In genomic region chr7:51160990-51161615, GRCh38 we compare ENCODE assay signal across 8 cellular contexts.
DNase-seq lines count a peak whose midpoint lies in the region; ATAC-seq and TF ChIP-seq lines count a peak whose summit lies in the region.

No MANE protein-coding gene starts in this region.

- H3K9me3 Mint-ChIP-seq in activated CD4-positive, alpha-beta T cell treated with anti-CD3 and anti-CD28 coated beads, Interleukin-2, amount 10 ng/mL, durations not matched to agents 7 days and 5 days, result no peaks in the 10 kb centered on the region

- no peaks in the 10 kb centered on the region for H3K36me3 Mint-ChIP-seq in activated CD4-positive, alpha-beta T cell treated with anti-CD3 and anti-CD28 coated beads, Interleukin-2, amount 10 ng/mL, durations not matched to agents 7 days and 5 days (ENCODE audit: low read depth)

- H3K27ac ChIP-seq in coronary artery, result no peak overlapping the region
- H3K27ac ChIP-seq in lower lobe of right lung, result no peak overlapping the region

- H3K4me3 ChIP-seq in HAP-1, result no peak overlapping the region
- H3K4me3 ChIP-seq in coronary artery, result no peak overlapping the region
- H3K4me3 ChIP-seq in lower lobe of right lung, result no peak overlapping the region

- no peak overlapping the region for H3K27ac Mint-ChIP-seq in activated CD4-positive, alpha-beta T cell treated with anti-CD3 and anti-CD28 coated beads, Interleukin-2, amount 10 ng/mL, durations not matched to agents 7 days and 5 days

- POLR2A ChIA-PET in activated CD4-positive, alpha-beta T cell treated with anti-CD3 and anti-CD28 coated beads, Interleukin-2, amount 10 ng/mL, durations not matched to agents 7 days and 5 days (lab: Charles Lee), result no interaction called here

- ATAC-seq in lower lobe of right lung (peak; percentile 77 to 86), HG03520 (IDR thresholded peaks at IDR 0.05; ENCODE audit: unreplicated experiment) (no peak)

- intact Hi-C loops in lower lobe of right lung (cut with DNase I), result loop anchor here (5.0 kb wide), 1 partner anchor 206 kb away; no protein-coding TSS in a partner anchor

- H3K27me3 ChIP-seq in HAP-1 (ENCODE audit: low read depth) (no peaks in the 10 kb centered on the region), lower lobe of right lung (ENCODE audit: low read depth) (no peaks in the 10 kb centered on the region)

- no peaks in the 10 kb centered on the region for H3K36me3 ChIP-seq in HAP-1 (replicated peaks)
- H3K36me3 ChIP-seq in lower lobe of right lung, result no peaks in the 10 kb centered on the region

- in situ Hi-C loops in HAP-1 (cut with MboI; ENCODE audit: low sequenced_read_pairs), result loop anchor here (5.0 kb wide), 1 partner anchor 206 kb away; no protein-coding TSS in a partner anchor

- H3K4me1 Mint-ChIP-seq in activated CD4-positive, alpha-beta T cell treated with anti-CD3 and anti-CD28 coated beads, Interleukin-2, amount 10 ng/mL, durations not matched to agents 7 days and 5 days, result peaks cover 3% of the 10 kb centered on the region

- peaks cover 22% of the 10 kb centered on the region for H3K27me3 Mint-ChIP-seq in activated CD4-positive, alpha-beta T cell treated with anti-CD3 and anti-CD28 coated beads, Interleukin-2, amount 10 ng/mL, durations not matched to agents 7 days and 5 days

- DNase-seq in DMS114 treated with DMSO at 0.1 percent for 48 hours (lab: John Stamatoyannopoulos, UW; ENCODE audit: unreplicated experiment) (peak; percentile 57), HAP-1 (ENCODE audit: low spot score in 2 of 2) (peak; percentile 65 to 82), NCI-H2196 (lab: John Stamatoyannopoulos, UW; ENCODE audit: unreplicated experiment) (peak; percentile 71), coronary artery (ENCODE audit: low spot score) (no peak), lower lobe of right lung (peak; percentile 58)
- DNase-seq in activated CD4-positive, alpha-beta T cell treated with anti-CD3 and anti-CD28 coated beads, Interleukin-2, amount 10 ng/mL, durations not matched to agents 7 days and 5 days, result peak; percentile 56
- peak; percentile 5 to 42 (median 31) for DNase-seq in stimulated activated CD4-positive, alpha-beta T cell treated with anti-CD3 and anti-CD28 coated beads, TNF-alpha, amount 100 ng/mL, for 48 hours (ENCODE audit: low read depth in 3 of 3)

- CTCF ChIA-PET in activated CD4-positive, alpha-beta T cell treated with anti-CD3 and anti-CD28 coated beads, Interleukin-2, amount 10 ng/mL, durations not matched to agents 7 days and 5 days (lab: Charles Lee), result interaction anchor here (0.6 to 2.0 kb wide), 15 partner anchors 9 to 1069 kb away, joined by 3 to 14 read pairs (median 3); no protein-coding TSS in a partner anchor

- H3K9me3 ChIP-seq in HAP-1 (no peaks in the 10 kb centered on the region), lower lobe of right lung (no peaks in the 10 kb centered on the region)

- TF ChIP-seq CTCF in coronary artery (IDR thresholded peaks at IDR 0.05), result peak; percentile 84
- TF ChIP-seq CTCF in lower lobe of right lung (IDR thresholded peaks at IDR 0.05), result peak; percentile 97

- H3K4me1 ChIP-seq in HAP-1 (peaks cover 7% of the 10 kb centered on the region), lower lobe of right lung (no peaks in the 10 kb centered on the region)

- H3K4me3 Mint-ChIP-seq in activated CD4-positive, alpha-beta T cell treated with anti-CD3 and anti-CD28 coated beads, Interleukin-2, amount 10 ng/mL, durations not matched to agents 7 days and 5 days, result no peak overlapping the region
